ENCODE assay signal across 1 cellular context in the genomic region with DNA sequence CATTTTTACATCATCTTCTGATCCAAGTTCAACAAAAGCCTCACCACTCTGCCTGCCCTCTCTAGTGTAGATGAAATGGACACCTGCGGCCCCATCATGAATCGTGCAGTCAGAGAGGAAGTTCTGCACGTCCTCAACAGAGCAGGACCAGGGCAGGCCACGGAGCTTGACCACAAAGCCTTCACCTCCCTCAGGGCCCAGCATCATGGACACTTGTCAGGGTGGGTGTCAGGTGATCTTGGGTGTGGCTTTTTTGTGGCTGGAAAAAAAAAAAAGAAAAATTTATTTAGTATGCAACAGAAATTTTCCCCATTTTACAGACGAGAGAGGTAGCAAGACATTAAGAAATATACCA.
TF ChIP-seq lines count a peak whose summit lies in the region.

No MANE protein-coding gene starts in this region.

TF ChIP-seq in WTC11, 78 proteins besides CTCF, POLR2A, EP300 and RAD21 (continued from another document):
- TF ChIP-seq AFF4 (CRISPR knock-in tag; IDR thresholded peaks at IDR 0.05; ENCODE audit: borderline replicate concordance) (no peak), PRRX2 (CRISPR knock-in tag; IDR thresholded peaks at IDR 0.05) (no peak)
- TF ChIP-seq, protein P1, sequence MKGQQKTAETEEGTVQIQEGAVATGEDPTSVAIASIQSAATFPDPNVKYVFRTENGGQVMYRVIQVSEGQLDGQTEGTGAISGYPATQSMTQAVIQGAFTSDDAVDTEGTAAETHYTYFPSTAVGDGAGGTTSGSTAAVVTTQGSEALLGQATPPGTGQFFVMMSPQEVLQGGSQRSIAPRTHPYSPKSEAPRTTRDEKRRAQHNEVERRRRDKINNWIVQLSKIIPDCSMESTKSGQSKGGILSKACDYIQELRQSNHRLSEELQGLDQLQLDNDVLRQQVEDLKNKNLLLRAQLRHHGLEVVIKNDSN (CRISPR knock-in tag; IDR thresholded peaks at IDR 0.05): no peak
